ENCODE assay signal across 25 cellular contexts in the genomic region with DNA sequence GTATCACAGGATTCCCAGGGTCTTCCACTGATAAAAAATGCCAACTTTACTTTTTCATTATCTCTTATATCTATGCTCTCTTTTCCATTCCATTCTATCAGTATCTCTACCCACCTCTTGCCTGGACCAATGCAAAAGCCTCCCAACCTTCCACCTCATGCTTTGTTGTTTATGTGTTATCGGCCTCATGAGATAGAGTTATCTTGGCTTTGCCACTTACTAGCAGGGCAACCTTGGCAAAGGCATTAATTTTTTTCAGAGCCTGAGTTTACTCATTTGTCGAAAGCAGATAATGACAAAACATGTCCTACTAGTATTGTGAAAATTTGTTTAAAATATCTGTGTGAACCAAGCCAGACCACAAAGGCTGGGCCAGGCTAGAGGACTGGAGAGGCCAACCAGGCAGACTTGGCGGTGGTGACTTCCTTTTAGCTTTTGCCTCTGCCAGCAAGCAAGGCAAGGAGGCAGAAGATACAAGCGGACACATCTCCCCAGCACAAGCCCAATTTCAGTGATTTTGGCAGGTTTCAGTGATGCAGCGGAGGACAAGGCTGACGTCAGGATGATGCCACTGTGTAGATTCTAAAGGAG.
DNase-seq lines count a peak whose midpoint lies in the region; ATAC-seq, FAIRE-seq and TF ChIP-seq lines count a peak whose summit lies in the region.
"Had no signal": no experiment of that assay in that cellular context is flagged by ENCODE, and none has a peak within 500 bp of the region (broad histone marks: within the 10 kb centered on the region; RNA-seq: fewer than 3 reads in every experiment).

No MANE protein-coding gene starts in this region.

- 53% methylated on average over 6 of the region's 6 CpGs for WGBS in mammary epithelial cell (ENCODE audit: low coverage, missing lambda C conversion rate)
- WGBS in right cardiac atrium: 50% methylated on average over 6 of the region's 6 CpGs
- 64 to 77% (median 67%) methylated on average over 6 of the region's 6 CpGs for WGBS in small intestine, 3 donors

- CTCF ChIA-PET in mammary epithelial cell (lab: Charles Lee; ENCODE audit: low non-redundant PET): no interaction called here

- H3K4me1 ChIP-seq in mammary epithelial cell (ENCODE audit: insufficient read depth, low read length): peaks cover 18% of the 10 kb centered on the region
- peaks cover 4% of the 10 kb centered on the region for H3K4me1 ChIP-seq in right cardiac atrium (ENCODE audit: control insufficient read depth, insufficient read depth, low read length)
- peaks cover 6% of the 10 kb centered on the region for H3K4me1 ChIP-seq in vagina
- H3K4me1 ChIP-seq in small intestine (ENCODE audit: control insufficient read depth in 2 of 2, insufficient read depth in 1 of 2, low read depth in 1 of 2, low read length in 1 of 2): no peaks in the 10 kb centered on the region
- H3K4me1 ChIP-seq: BLaER1 had no signal

- TF ChIP-seq CTCF in mammary epithelial cell (conservative IDR thresholded peaks at IDR 0.05 in 1 of 2, IDR thresholded peaks at IDR 0.05 in 1 of 2; ENCODE audit: extremely low read depth in 1 of 2, insufficient read depth in 1 of 2, low read depth in 1 of 2, low read length in 2 of 2) (no peak), vagina (IDR thresholded peaks at IDR 0.05) (no peak)

- ATAC-seq in Right ventricle myocardium superior (ENCODE audit: poor library complexity) (peak; percentile 24), right cardiac atrium (peak; percentile 54 to 70)
- ATAC-seq: activated CD8-positive, alpha-beta T cell treated with anti-CD3 and anti-CD28 coated beads, Interleukin-2, amount 10 ng/mL, durations not matched to agents 7 days and 5 days; GM23338; stimulated activated naive CD8-positive, alpha-beta T cell treated with anti-CD3 and anti-CD28 coated beads, Interleukin-15, amount 100 ng/mL, for 72 hours had no signal

- H4K20me1 ChIP-seq in mammary epithelial cell (ENCODE audit: insufficient read depth, low read length): no peaks in the 10 kb centered on the region
- H4K20me1 ChIP-seq: BLaER1 had no signal

- no peaks in the 10 kb centered on the region for H3K9me3 ChIP-seq in mammary epithelial cell (replicated peaks; ENCODE audit: insufficient read depth, low read length)
- H3K9me3 ChIP-seq in right cardiac atrium (ENCODE audit: control insufficient read depth, low read length): no peaks in the 10 kb centered on the region
- no peaks in the 10 kb centered on the region for H3K9me3 ChIP-seq in vagina
- H3K9me3 ChIP-seq in small intestine (ENCODE audit: control insufficient read depth, low read depth): no peaks in the 10 kb centered on the region
- H3K9me3 ChIP-seq: BLaER1, upper lobe of left lung had no signal

- in situ Hi-C loops in mammary epithelial cell (cut with MboI; ENCODE audit: low sequenced_read_pairs in 2 of 2): no loop called here

- no peak for TF ChIP-seq POLR2A in vagina (IDR thresholded peaks at IDR 0.05)

- intact Hi-C loops in Right ventricle myocardium superior (cut with DNase I): no loop called here
- intact Hi-C loops in cardiac septum (cut with DNase I): no loop called here
- intact Hi-C loops in mammary epithelial cell (cut with micrococcal nuclease): no loop called here
- intact Hi-C loops in right cardiac atrium (cut with DNase I): no loop called here
- intact Hi-C loops in vagina (cut with DNase I): loop anchor here (5.0 kb wide), 1 partner anchor 1412 kb away; no protein-coding TSS in a partner anchor

- no TSS peak for BruUV-seq in mammary epithelial cell (replicated peaks; lab: Mats Ljungman, UMichigan)

- H3K27me3 ChIP-seq in mammary epithelial cell (ENCODE audit: insufficient read depth, low read length): no peaks in the 10 kb centered on the region
- no peaks in the 10 kb centered on the region for H3K27me3 ChIP-seq in right cardiac atrium (ENCODE audit: control insufficient read depth, insufficient read depth)
- no peaks in the 10 kb centered on the region for H3K27me3 ChIP-seq in vagina
- H3K27me3 ChIP-seq in small intestine (ENCODE audit: control insufficient read depth in 2 of 2, insufficient read depth in 2 of 2, low read length in 2 of 2): no peaks in the 10 kb centered on the region
- H3K27me3 ChIP-seq: BLaER1, upper lobe of left lung had no signal

- no peak overlapping the region for H3K9ac ChIP-seq in mammary epithelial cell (ENCODE audit: insufficient read depth, low read length)
- H3K9ac ChIP-seq: BLaER1 had no signal

- H3K36me3 ChIP-seq in mammary epithelial cell (ENCODE audit: insufficient read depth, low read length): no peaks in the 10 kb centered on the region
- no peaks in the 10 kb centered on the region for H3K36me3 ChIP-seq in vagina
- H3K36me3 ChIP-seq in small intestine (ENCODE audit: control insufficient read depth in 2 of 2, insufficient read depth in 2 of 2, low read length in 2 of 2): no peaks in the 10 kb centered on the region
- H3K36me3 ChIP-seq: BLaER1, upper lobe of left lung had no signal

- peak overlapping the region; percentile 77 for H2AFZ ChIP-seq in mammary epithelial cell (ENCODE audit: low read depth, low read length)

- no peak for FAIRE-seq in small intestine (lab: Jason Lieb, UNC)

- H3K4me3 ChIP-seq in mammary epithelial cell (replicated peaks in 1 of 3; ENCODE audit: insufficient read depth in 1 of 3, low read depth in 2 of 3, low read length in 3 of 3) (no peak overlapping the region), right cardiac atrium (ENCODE audit: low read length) (no peak overlapping the region), vagina (no peak overlapping the region), small intestine (ENCODE audit: low read depth in 1 of 2, low read length in 2 of 2) (no peak overlapping the region)
- H3K4me3 ChIP-seq: BLaER1, GM23338, upper lobe of left lung had no signal

- dilution Hi-C loops in mammary epithelial cell (cut with HindIII; ENCODE audit: low sequenced_read_pairs): no loop called here

- H3K27ac ChIP-seq in mammary epithelial cell (ENCODE audit: insufficient read depth, low read depth, low read length) (peak overlapping the region; percentile 64), right cardiac atrium (ENCODE audit: low read length) (no peak overlapping the region), vagina (peak overlapping the region; percentile 38), small intestine (ENCODE audit: low read depth in 1 of 2, low read length in 1 of 2) (no peak overlapping the region)
- H3K27ac ChIP-seq: BLaER1, upper lobe of left lung had no signal

- H3K79me2 ChIP-seq in mammary epithelial cell (ENCODE audit: insufficient read depth, low read length): no peaks in the 10 kb centered on the region

- no peak for DNase-seq in Right ventricle myocardium superior
- DNase-seq in cardiac septum (ENCODE audit: low spot score): no peak
- no peak for DNase-seq in mammary epithelial cell
- peak in 2 of 3 donors; percentile 50 to 77 for DNase-seq in right cardiac atrium
- no peak for DNase-seq in vagina (ENCODE audit: extremely low spot score in 2 of 2)
- DNase-seq in putamen (ENCODE audit: low spot score): no peak
- no peak for DNase-seq in small intestine
- DNase-seq in NCI-H1048 (lab: John Stamatoyannopoulos, UW): no peak
- DNase-seq: activated CD4-positive, CD25-positive, alpha-beta regulatory T cell treated with anti-CD3 and anti-CD28 coated beads, Interleukin-2, amount 50 U/mL, for 72 hours; activated CD8-positive, alpha-beta T cell treated with anti-CD3 and anti-CD28 coated beads, Interleukin-2, amount 10 ng/mL, durations not matched to agents 7 days and 5 days; activated naive CD4-positive, alpha-beta T cell; activated T-cell treated with anti-CD3 and anti-CD28 coated beads, Interleukin-2, amount 50 U/mL, for 24 hours; amniotic stem cell; Caco-2; central memory CD4-positive, alpha-beta T cell; DND-41; NCI-H1436 treated with DMSO at 0.1 percent for 48 hours; NCI-H2171 treated with DMSO at 0.1 percent for 48 hours; nucleus accumbens; SHP77; stimulated activated CD4-positive, alpha-beta T cell treated with anti-CD3 and anti-CD28 coated beads, Interleukin-12 subunit alpha, Interleukin-12 subunit beta, amount 100 ng/mL, for 4 hours; stimulated activated naive CD8-positive, alpha-beta T cell treated with anti-CD3 and anti-CD28 coated beads, Interleukin-15, amount 100 ng/mL, for 72 hours; upper lobe of left lung had no signal

- peak overlapping the region; percentile 33 for H3K4me2 ChIP-seq in mammary epithelial cell (ENCODE audit: insufficient read depth, low read depth, low read length)
- H3K4me2 ChIP-seq: BLaER1, GM23338 had no signal

Comparison
In these comparisons a context has a peak if more than half of its experiments do, and no peak if none do; other contexts are left out.
1. DNase-seq: peak in right cardiac atrium (2 of 3); none in Right ventricle myocardium superior (single experiment), cardiac septum (single experiment), mammary epithelial cell (single experiment), vagina (0 of 2), putamen (single experiment), small intestine (single experiment) and NCI-H1048 (single experiment).
2. H3K27ac ChIP-seq: peak in mammary epithelial cell (single experiment) and vagina (single experiment); none in right cardiac atrium (single experiment) and small intestine (0 of 2).